ENCODE assay signal across 15 cellular contexts in genomic region chr2:99821572-99822369, GRCh38.
A peak's percentile ranks its signal among the peaks of the same experiment; 100 is the strongest.
DNase-seq lines count a peak whose midpoint lies in the region; ATAC-seq, FAIRE-seq and TF ChIP-seq lines count a peak whose summit lies in the region.
"Had no signal": no experiment of that assay in that cellular context is flagged by ENCODE, and none has a peak within 500 bp of the region (broad histone marks: within the 10 kb centered on the region; RNA-seq: fewer than 3 reads in every experiment).

No MANE protein-coding gene starts in this region.

- POLR2A ChIA-PET in MCF 10A (lab: Yijun Ruan, JAX): interaction anchor here (1.1 kb wide), 1 partner anchor 428 kb away, joined by 3 read pairs; no protein-coding TSS in a partner anchor

- DNase-seq in mammary epithelial cell: peak; percentile 19
- DNase-seq in MCF 10A (ENCODE audit: unreplicated experiment): no peak
- peak; percentile 90 for DNase-seq in astrocyte (ENCODE audit: low read depth)
- DNase-seq in glomerular visceral epithelial cell (ENCODE audit: extremely low spot score): peak; percentile 62
- peak; percentile 61 for DNase-seq in urothelium cell line (ENCODE audit: low spot score)
- DNase-seq in BE2C: no peak
- DNase-seq: activated CD8-positive, alpha-beta T cell treated with anti-CD3 and anti-CD28 coated beads, Interleukin-2, amount 10 ng/mL, durations not matched to agents 7 days and 5 days; activated naive CD4-positive, alpha-beta T cell treated with anti-CD3 and anti-CD28 coated beads, Interleukin-2, amount 10 ng/mL, durations not matched to agents 7 days and 5 days; MM.1S; NCI-H2171 treated with DMSO at 0.1 percent for 48 hours; Peyer's patch had no signal

- ATAC-seq in HG02981 (IDR thresholded peaks at IDR 0.05; ENCODE audit: unreplicated experiment) (no peak), HG03378 (IDR thresholded peaks at IDR 0.05; ENCODE audit: unreplicated experiment) (no peak)
- ATAC-seq: activated CD8-positive, alpha-beta T cell treated with anti-CD3 and anti-CD28 coated beads, Interleukin-2, amount 10 ng/mL, durations not matched to agents 7 days and 5 days had no signal

- peak; percentile 69 for FAIRE-seq in astrocyte (lab: Jason Lieb, UNC)
- FAIRE-seq in urothelium cell line (lab: Jason Lieb, UNC): peak; percentile 97

- H3K27me3 Mint-ChIP-seq in MCF 10A (ENCODE audit: insufficient read depth, unreplicated experiment) (peaks cover 9% of the 10 kb centered on the region), astrocyte (ENCODE audit: low read depth, unreplicated experiment) (peaks cover 4% of the 10 kb centered on the region)
- H3K27me3 Mint-ChIP-seq: activated naive CD4-positive, alpha-beta T cell treated with anti-CD3 and anti-CD28 coated beads, Interleukin-2, amount 10 ng/mL, durations not matched to agents 7 days and 5 days had no signal

- no TSS peak for BruUV-seq in mammary epithelial cell (replicated peaks; lab: Mats Ljungman, UMichigan)
- no TSS peak for BruUV-seq in MCF 10A (replicated peaks; lab: Mats Ljungman, UMichigan)

- H3K79me2 ChIP-seq in mammary epithelial cell (ENCODE audit: insufficient read depth, low read length) (no peaks in the 10 kb centered on the region), astrocyte (ENCODE audit: insufficient read depth, low read length) (no peaks in the 10 kb centered on the region)

- CTCF ChIA-PET in mammary epithelial cell (lab: Charles Lee; ENCODE audit: low non-redundant PET): no interaction called here
- CTCF ChIA-PET in MCF 10A (lab: Yijun Ruan, JAX): interaction anchor here (0.7 to 4.1 kb wide), 4 partner anchors 230 to 447 kb away, joined by 3 to 24 read pairs (median 4); no protein-coding TSS in a partner anchor

- H3K36me3 ChIP-seq in mammary epithelial cell (ENCODE audit: insufficient read depth, low read length) (no peaks in the 10 kb centered on the region), astrocyte (ENCODE audit: insufficient read depth, low read length) (no peaks in the 10 kb centered on the region), BE2C (no peaks in the 10 kb centered on the region)
- H3K36me3 ChIP-seq: Peyer's patch, thoracic aorta had no signal

- H3K4me1 Mint-ChIP-seq in MCF 10A (ENCODE audit: insufficient read depth, unreplicated experiment) (peaks cover 17% of the 10 kb centered on the region), astrocyte (ENCODE audit: low read depth, unreplicated experiment) (peaks cover 16% of the 10 kb centered on the region)

- no peak overlapping the region for H3K9ac ChIP-seq in mammary epithelial cell (ENCODE audit: insufficient read depth, low read length)
- peak overlapping the region; percentile 59 for H3K9ac ChIP-seq in astrocyte (ENCODE audit: low read length)

- dilution Hi-C loops in mammary epithelial cell (cut with HindIII; ENCODE audit: low sequenced_read_pairs): no loop called here

- TF ChIP-seq CTCF in mammary epithelial cell (conservative IDR thresholded peaks at IDR 0.05 in 1 of 2, IDR thresholded peaks at IDR 0.05 in 1 of 2; ENCODE audit: extremely low read depth in 1 of 2, insufficient read depth in 1 of 2, low read depth in 1 of 2, low read length in 2 of 2): no peak
- TF ChIP-seq CTCF in MCF 10A (IDR thresholded peaks at IDR 0.05; ENCODE audit: unreplicated experiment): no peak
- TF ChIP-seq CTCF in astrocyte (IDR thresholded peaks at IDR 0.05; ENCODE audit: insufficient read depth, low read depth, low read length): no peak
- no peak for TF ChIP-seq CTCF in BE2C (IDR thresholded peaks at IDR 0.05; ENCODE audit: low read depth, low read length)

- H3K9me3 ChIP-seq in mammary epithelial cell (replicated peaks; ENCODE audit: insufficient read depth, low read length) (no peaks in the 10 kb centered on the region), astrocyte (ENCODE audit: insufficient read depth, low read depth, low read length) (no peaks in the 10 kb centered on the region), BE2C (no peaks in the 10 kb centered on the region)
- H3K9me3 ChIP-seq: Peyer's patch, thoracic aorta had no signal

- H3K9me3 Mint-ChIP-seq in MCF 10A (ENCODE audit: unreplicated experiment): no peaks in the 10 kb centered on the region
- H3K9me3 Mint-ChIP-seq in astrocyte (ENCODE audit: unreplicated experiment): no peaks in the 10 kb centered on the region
- H3K9me3 Mint-ChIP-seq: activated naive CD4-positive, alpha-beta T cell treated with anti-CD3 and anti-CD28 coated beads, Interleukin-2, amount 10 ng/mL, durations not matched to agents 7 days and 5 days had no signal

- H3K27ac ChIP-seq in mammary epithelial cell (ENCODE audit: insufficient read depth, low read depth, low read length) (no peak overlapping the region), astrocyte (ENCODE audit: low read depth, low read length) (peak overlapping the region; percentile 90)
- H3K27ac ChIP-seq: 22Rv1, Peyer's patch, thoracic aorta had no signal

- in situ Hi-C loops in mammary epithelial cell (cut with MboI; ENCODE audit: low sequenced_read_pairs in 2 of 2): loop anchor here in 1 of 2 donors (25.0 kb wide), 2 partner anchors 259 to 416 kb away; no protein-coding TSS in a partner anchor

- H3K27me3 ChIP-seq in mammary epithelial cell (ENCODE audit: insufficient read depth, low read length) (no peaks in the 10 kb centered on the region), astrocyte (ENCODE audit: insufficient read depth, low read length) (no peaks in the 10 kb centered on the region), BE2C (no peaks in the 10 kb centered on the region)
- H3K27me3 ChIP-seq: Peyer's patch had no signal

- intact Hi-C loops in mammary epithelial cell (cut with micrococcal nuclease) (loop anchor here (1.0 kb wide), 1 partner anchor 262 kb away; no protein-coding TSS in a partner anchor), MCF 10A (cut with micrococcal nuclease) (no loop called here)

- WGBS in mammary epithelial cell (ENCODE audit: low coverage, missing lambda C conversion rate): 76% methylated on average over 13 of the region's 13 CpGs

- H3K4me2 ChIP-seq in mammary epithelial cell (ENCODE audit: insufficient read depth, low read depth, low read length) (no peak overlapping the region), astrocyte (ENCODE audit: low read length) (peak overlapping the region; percentile 79)

- H3K4me1 ChIP-seq in mammary epithelial cell (ENCODE audit: insufficient read depth, low read length) (no peaks in the 10 kb centered on the region), astrocyte (ENCODE audit: insufficient read depth, low read length) (peaks cover 17% of the 10 kb centered on the region), BE2C (no peaks in the 10 kb centered on the region)
- H3K4me1 ChIP-seq: Peyer's patch had no signal

- H2AFZ ChIP-seq in mammary epithelial cell (ENCODE audit: low read depth, low read length) (no peak overlapping the region), astrocyte (ENCODE audit: low read depth, low read length) (no peak overlapping the region)

- H4K20me1 ChIP-seq in mammary epithelial cell (ENCODE audit: insufficient read depth, low read length) (no peaks in the 10 kb centered on the region), astrocyte (ENCODE audit: insufficient read depth, low read length) (no peaks in the 10 kb centered on the region)

- H3K4me3 ChIP-seq in mammary epithelial cell (replicated peaks in 1 of 3; ENCODE audit: insufficient read depth in 1 of 3, low read depth in 2 of 3, low read length in 3 of 3) (no peak overlapping the region), astrocyte (ENCODE audit: insufficient read depth, low read depth, low read length) (no peak overlapping the region), BE2C (ENCODE audit: low read depth, low read length) (no peak overlapping the region)
- H3K4me3 ChIP-seq: Peyer's patch, thoracic aorta had no signal

- no peak overlapping the region for H3K27ac Mint-ChIP-seq in MCF 10A (ENCODE audit: low read depth, unreplicated experiment)
- H3K27ac Mint-ChIP-seq in astrocyte (ENCODE audit: unreplicated experiment): peak overlapping the region; percentile 90
- H3K27ac Mint-ChIP-seq: activated CD8-positive, alpha-beta T cell treated with anti-CD3 and anti-CD28 coated beads, Interleukin-2, amount 10 ng/mL, durations not matched to agents 7 days and 5 days; activated naive CD4-positive, alpha-beta T cell treated with anti-CD3 and anti-CD28 coated beads, Interleukin-2, amount 10 ng/mL, durations not matched to agents 7 days and 5 days had no signal

- H3K4me3 Mint-ChIP-seq in MCF 10A (ENCODE audit: unreplicated experiment) (no peak overlapping the region), astrocyte (ENCODE audit: unreplicated experiment) (peak overlapping the region; percentile 35)
- H3K4me3 Mint-ChIP-seq: activated CD8-positive, alpha-beta T cell treated with anti-CD3 and anti-CD28 coated beads, Interleukin-2, amount 10 ng/mL, durations not matched to agents 7 days and 5 days; activated naive CD4-positive, alpha-beta T cell treated with anti-CD3 and anti-CD28 coated beads, Interleukin-2, amount 10 ng/mL, durations not matched to agents 7 days and 5 days had no signal

- H3K36me3 Mint-ChIP-seq in MCF 10A (ENCODE audit: insufficient read depth, unreplicated experiment): no peaks in the 10 kb centered on the region
- peaks cover 9% of the 10 kb centered on the region for H3K36me3 Mint-ChIP-seq in astrocyte (ENCODE audit: low read depth, unreplicated experiment)
- H3K36me3 Mint-ChIP-seq: activated naive CD4-positive, alpha-beta T cell treated with anti-CD3 and anti-CD28 coated beads, Interleukin-2, amount 10 ng/mL, durations not matched to agents 7 days and 5 days had no signal

Comparison
In these comparisons a context has a peak if more than half of its experiments do, and no peak if none do; other contexts are left out.
1. DNase-seq: peak in mammary epithelial cell (single experiment), astrocyte (single experiment), glomerular visceral epithelial cell (single experiment) and urothelium cell line (single experiment); none in MCF 10A (single experiment) and BE2C (single experiment).